In the genomic region with DNA sequence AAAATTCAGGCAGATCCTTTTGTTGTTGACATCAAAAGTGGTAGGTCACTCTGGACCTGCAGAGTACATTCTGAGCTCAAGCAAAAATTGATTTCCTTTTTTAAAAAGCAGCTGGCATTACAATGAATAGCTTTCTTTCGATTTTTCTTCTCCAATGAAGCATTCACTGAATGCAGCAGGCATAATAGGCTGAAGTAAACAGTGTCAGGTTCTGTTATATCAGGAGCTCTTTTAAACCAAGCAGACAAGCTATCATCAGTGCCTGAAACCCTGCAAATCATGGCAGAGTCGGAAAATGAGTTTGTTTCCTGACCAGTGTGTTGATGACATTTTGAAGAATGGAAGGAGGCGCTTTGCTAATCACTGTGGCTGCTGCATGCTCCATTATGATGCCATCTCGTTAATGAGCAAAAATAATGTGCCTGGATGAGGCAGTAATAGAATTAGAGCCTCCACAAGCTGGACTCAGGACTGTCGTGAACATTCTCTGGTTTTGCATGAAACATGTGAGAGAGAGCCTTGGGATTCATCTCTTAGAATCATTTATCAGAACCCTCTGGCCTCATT, we compare ENCODE assay signal across 16 cellular contexts.
DNase-seq lines count a peak whose midpoint lies in the region; TF ChIP-seq lines count a peak whose summit lies in the region.
"Had no signal": no experiment of that assay in that cellular context is flagged by ENCODE, and none has a peak within 500 bp of the region (broad histone marks: within the 10 kb centered on the region; RNA-seq: fewer than 3 reads in every experiment).

No MANE protein-coding gene starts in this region.

- H3K4me3 ChIP-seq in Karpas-422 (ENCODE audit: low read length), result no peak overlapping the region
- no peak overlapping the region for H3K4me3 ChIP-seq in prostate gland
- H3K4me3 ChIP-seq: pancreas had no signal

- H3K9me3 ChIP-seq in Karpas-422 (ENCODE audit: low read length) (no peaks in the 10 kb centered on the region), prostate gland (no peaks in the 10 kb centered on the region)
- H3K9me3 ChIP-seq: pancreas had no signal

- H3K4me3 Mint-ChIP-seq in activated CD4-positive, alpha-beta T cell treated with anti-CD3 and anti-CD28 coated beads, Interleukin-2, amount 10 ng/mL, durations not matched to agents 24 days and 14 days, result no peak overlapping the region
- H3K4me3 Mint-ChIP-seq: activated B cell treated with CpG ODN at 0.5 μM for 24 hours; activated naive CD4-positive, alpha-beta T cell treated with anti-CD3 and anti-CD28 coated beads for 36 hours had no signal

- no peaks in the 10 kb centered on the region for H3K4me1 Mint-ChIP-seq in activated CD4-positive, alpha-beta T cell treated with anti-CD3 and anti-CD28 coated beads, Interleukin-2, amount 10 ng/mL, durations not matched to agents 24 days and 14 days

- H3K9me2 ChIP-seq in Karpas-422 (replicated peaks; ENCODE audit: insufficient read depth, low read length), result 0 out of 2 replicates have a peak, but pooled peaks cover 3% of the 10 kb centered on the region

- H3K4me2 ChIP-seq in Karpas-422 (ENCODE audit: low read depth, low read length, poor library complexity, severe bottlenecking), result no peak overlapping the region

- H3K27me3 Mint-ChIP-seq in activated CD4-positive, alpha-beta T cell treated with anti-CD3 and anti-CD28 coated beads, Interleukin-2, amount 10 ng/mL, durations not matched to agents 24 days and 14 days, result no peaks in the 10 kb centered on the region
- H3K27me3 Mint-ChIP-seq: activated B cell treated with CpG ODN at 0.5 μM for 24 hours had no signal

- no peak for TF ChIP-seq POLR2A in prostate gland (IDR thresholded peaks at IDR 0.05)

- no peak overlapping the region for H3K9ac ChIP-seq in Karpas-422 (ENCODE audit: low read length)

- H3K36me3 ChIP-seq in Karpas-422 (ENCODE audit: insufficient read depth, low read length), result no peaks in the 10 kb centered on the region
- H3K36me3 ChIP-seq in prostate gland, result no peaks in the 10 kb centered on the region
- H3K36me3 ChIP-seq: pancreas had no signal

- no peaks in the 10 kb centered on the region for H3K36me3 Mint-ChIP-seq in activated CD4-positive, alpha-beta T cell treated with anti-CD3 and anti-CD28 coated beads, Interleukin-2, amount 10 ng/mL, durations not matched to agents 24 days and 14 days (ENCODE audit: low read depth)

- WGBS in prostate gland, result 78% methylated on average over 5 of the region's 5 CpGs

- no peaks in the 10 kb centered on the region for H3K4me1 ChIP-seq in Karpas-422 (ENCODE audit: low read length)
- no peaks in the 10 kb centered on the region for H3K4me1 ChIP-seq in prostate gland (replicated peaks)
- H3K4me1 ChIP-seq: foreskin keratinocyte had no signal

- H4K20me1 ChIP-seq in Karpas-422 (ENCODE audit: insufficient read depth, low read depth, low read length), result no peaks in the 10 kb centered on the region

- peak overlapping the region; percentile 82 for H3K27ac ChIP-seq in layer of hippocampus (ENCODE audit: low read depth, low read length)
- no peak overlapping the region for H3K27ac ChIP-seq in Karpas-422 (ENCODE audit: low read length)
- H3K27ac ChIP-seq in prostate gland, result no peak overlapping the region
- H3K27ac ChIP-seq: foreskin keratinocyte, pancreas had no signal

- DNase-seq in COLO668 (lab: John Stamatoyannopoulos, UW; ENCODE audit: unreplicated experiment) (peak; percentile 30), NCI-H1417 treated with DMSO at 0.1 percent for 48 hours (lab: John Stamatoyannopoulos, UW) (peak; percentile 28), NCI-H748 treated with DMSO at 0.1 percent for 48 hours (lab: John Stamatoyannopoulos, UW) (peak; percentile 96), Karpas-422 (no peak), prostate gland (ENCODE audit: low spot score) (no peak), NCI-H1694 (lab: John Stamatoyannopoulos, UW) (no peak)
- DNase-seq in activated CD4-positive, alpha-beta T cell treated with anti-CD3 and anti-CD28 coated beads, Interleukin-2, amount 10 ng/mL, durations not matched to agents 24 days and 14 days, result no peak
- DNase-seq: activated B cell treated with CpG ODN at 0.5 μM for 24 hours; activated CD8-positive, alpha-beta memory T cell treated with anti-CD3 and anti-CD28 coated beads, Interleukin-2, amount 50 U/mL, for 4 hours; activated naive CD4-positive, alpha-beta T cell treated with anti-CD3 and anti-CD28 coated beads for 36 hours; foreskin keratinocyte; H7; KBM-7; pancreas; stimulated activated CD4-positive, alpha-beta T cell treated with anti-CD3 and anti-CD28 coated beads, Interleukin-12 subunit alpha, Interleukin-12 subunit beta, amount 100 ng/mL, for 4 hours had no signal

- H3K79me2 ChIP-seq in Karpas-422 (ENCODE audit: low read length), result no peaks in the 10 kb centered on the region

- intact Hi-C loops in prostate gland (cut with DNase I), result no loop called here
- intact Hi-C loops in activated CD4-positive, alpha-beta T cell treated with anti-CD3 and anti-CD28 coated beads, Interleukin-2, amount 10 ng/mL, durations not matched to agents 24 days and 14 days (cut with micrococcal nuclease), result no loop called here

- no peak overlapping the region for H3K27ac Mint-ChIP-seq in activated CD4-positive, alpha-beta T cell treated with anti-CD3 and anti-CD28 coated beads, Interleukin-2, amount 10 ng/mL, durations not matched to agents 24 days and 14 days
- H3K27ac Mint-ChIP-seq: activated B cell treated with CpG ODN at 0.5 μM for 24 hours; activated naive CD4-positive, alpha-beta T cell treated with anti-CD3 and anti-CD28 coated beads for 36 hours had no signal

- H3K27me3 ChIP-seq in layer of hippocampus (ENCODE audit: control insufficient read depth, insufficient read depth, low read length) (no peaks in the 10 kb centered on the region), Karpas-422 (ENCODE audit: low read length) (no peaks in the 10 kb centered on the region), prostate gland (replicated peaks; ENCODE audit: insufficient read depth) (no peaks in the 10 kb centered on the region)
- H3K27me3 ChIP-seq: pancreas had no signal

- no peak overlapping the region for H2AFZ ChIP-seq in Karpas-422 (ENCODE audit: low read length)

- TF ChIP-seq CTCF in prostate gland (IDR thresholded peaks at IDR 0.05), result no peak

- H3K9me3 Mint-ChIP-seq in activated CD4-positive, alpha-beta T cell treated with anti-CD3 and anti-CD28 coated beads, Interleukin-2, amount 10 ng/mL, durations not matched to agents 24 days and 14 days, result no peaks in the 10 kb centered on the region
- H3K9me3 Mint-ChIP-seq: activated naive CD4-positive, alpha-beta T cell treated with anti-CD3 and anti-CD28 coated beads for 36 hours had no signal

Comparison
In these comparisons a context has a peak if more than half of its experiments do, and no peak if none do; other contexts are left out.
1. DNase-seq: peak in COLO668 (single experiment), NCI-H1417 treated with DMSO at 0.1 percent for 48 hours (single experiment) and NCI-H748 treated with DMSO at 0.1 percent for 48 hours (single experiment); none in Karpas-422 (single experiment), prostate gland (single experiment), activated CD4-positive, alpha-beta T cell treated with anti-CD3 and anti-CD28 coated beads, Interleukin-2, amount 10 ng/mL, durations not matched to agents 24 days and 14 days (single experiment) and NCI-H1694 (single experiment).